8 cellular contexts compared by ENCODE assay signal in genomic region chr11:77820565-77821348, GRCh38. TPM values are rescaled to one million over a fixed set of nuclear protein-coding genes. Genes with fewer than 3 reads are reported as not detected.
DNase-seq lines count a peak whose midpoint lies in the region; ATAC-seq and TF ChIP-seq lines count a peak whose summit lies in the region.

Gene AAMDC, plus strand, starts transcription at chr11:77821144. Its CDS starts 21,353 bp downstream, at chr11:77842497.
Gene RSF1, minus strand, starts transcription at chr11:77820722. Its CDS starts 8 bp downstream, at chr11:77820714.

- peak; percentile 95 for ATAC-seq in omental fat pad (ENCODE audit: low FRiP score)

- H3K9me3 ChIP-seq in testis, result no peaks in the 10 kb centered on the region

- in situ Hi-C loops in SK-MEL-5 (cut with HindIII; ENCODE audit: low pct_unique_long_range_greater_than_20kb, low sequenced_read_pairs), result no loop called here

- H3K4me3 ChIP-seq in GM06990 (replicated peaks; ENCODE audit: low read depth, low read length), result peak within 1 kb of the TSS; percentile 99
- peak within 1 kb of the TSS; percentile 83 for H3K4me3 ChIP-seq in HFF-Myc (replicated peaks; ENCODE audit: low read depth, low read length)
- H3K4me3 ChIP-seq in testis, result peak within 1 kb of the TSS; percentile 84 to 100

- 1% methylated on average over 24 to 60 of the region's 64 CpGs for WGBS in testis, 2 donors

- H3K27ac ChIP-seq in testis, result peak within 1 kb of the TSS; percentile 94 to 98

- TF ChIP-seq POLR2A in testis (IDR thresholded peaks at IDR 0.05), result peak; percentile 64

- H3K4me1 ChIP-seq in testis, result peaks cover 18% of the 10 kb centered on the region

- no peaks in the 10 kb centered on the region for H3K27me3 ChIP-seq in GM06990 (replicated peaks; ENCODE audit: control insufficient read depth, insufficient read depth, low read length)
- H3K27me3 ChIP-seq in testis, result no peaks in the 10 kb centered on the region

- intact Hi-C loops in testis (cut with DNase I; ENCODE audit: low total_unique reads), result loop anchor here (10.0 kb wide), 1 partner anchor 174 kb away; the partner anchor contains the start of gene INTS4

- H3K36me3 ChIP-seq in GM06990 (ENCODE audit: control insufficient read depth, insufficient read depth, low read length) (no peaks in the 10 kb centered on the region), testis (ENCODE audit: low read depth, missing control alignments) (no peaks in the 10 kb centered on the region)

- DNase-seq in GM06990 (ENCODE audit: extremely low read depth, insufficient read length) (peak; percentile 97), HFF-Myc (ENCODE audit: extremely low read depth, low read depth) (peak; percentile 93), MV-4-11 (lab: John Stamatoyannopoulos, UW) (peak; percentile 97), SK-MEL-5 (ENCODE audit: low read depth, low spot score) (peak; percentile 96), glomerular endothelial cell (ENCODE audit: extremely low read depth, low read depth, low spot score) (peak; percentile 80), omental fat pad (ENCODE audit: low spot score) (peak; percentile 98), testis (peak; percentile 100)
- DNase-seq in activated naive CD4-positive, alpha-beta T cell treated with anti-CD3 and anti-CD28 coated beads, Interleukin-2, amount 50 U/mL, for 16 hours, result peak; percentile 96

- TF ChIP-seq CTCF in GM06990 (IDR thresholded peaks at IDR 0.05; ENCODE audit: insufficient read depth, low read length, poor library complexity, severe bottlenecking), result peak; percentile 90
- TF ChIP-seq CTCF in HFF-Myc (IDR thresholded peaks at IDR 0.05; ENCODE audit: low read depth, low read length, missing control alignments), result peak; percentile 65
- TF ChIP-seq CTCF in omental fat pad (IDR thresholded peaks at IDR 0.05), result no peak
- TF ChIP-seq CTCF in testis (IDR thresholded peaks at IDR 0.05), result peak; percentile 22 to 68 (median 60)

RNA-seq across cellular contexts. Expression of gene AAMDC, which starts in this region (rescaled TPM):
- total RNA-seq in SK-MEL-5 (2014; rRNA removed; shearing (Covaris generic)), result 6.5 and 7.3 TPM in 2 replicates
- polyA plus RNA-seq in SK-MEL-5 (2015; cell fraction: cytosol; rRNA removed), result 4.1 and 7.2 TPM in 2 replicates
- polyA plus RNA-seq in SK-MEL-5 (2015; cell fraction: nucleus; rRNA removed), result 1.3 and 2.4 TPM in 2 replicates
- 36.1 and 53.2 TPM in 2 replicates for total RNA-seq in glomerular endothelial cell
- 10 to 100 TPM; 10.4 to 47.6 (median 37.7) TPM for total RNA-seq in omental fat pad
- total RNA-seq in testis, result 10 to 100 TPM; 20.2 to 22.0 TPM
- 56.6 TPM for polyA plus RNA-seq in testis (ENCODE audit: insufficient read depth, low read depth, low replicate concordance)

RNA-seq across cellular contexts. Expression of gene RSF1, which starts in this region (rescaled TPM):
- total RNA-seq in SK-MEL-5 (2014; rRNA removed; shearing (Covaris generic)), result 12.1 and 12.3 TPM in 2 replicates
- 8.1 and 8.9 TPM in 2 replicates for polyA plus RNA-seq in SK-MEL-5 (2015; cell fraction: cytosol; rRNA removed)
- 5.8 and 17.7 TPM in 2 replicates for polyA plus RNA-seq in SK-MEL-5 (2015; cell fraction: nucleus; rRNA removed)
- total RNA-seq in glomerular endothelial cell, result 30.2 and 50.9 TPM in 2 replicates
- total RNA-seq in omental fat pad, result 10 to 100 TPM; 42.2 to 60.7 (median 46.6) TPM
- 100 to 1,000 TPM in 1 of 2 donors, 10 to 100 TPM in 1; 94.6 to 168 TPM for total RNA-seq in testis
- polyA plus RNA-seq in testis (ENCODE audit: insufficient read depth, low read depth, low replicate concordance), result 17.7 TPM

Comparison
In these comparisons a context has a peak if more than half of its experiments do, and no peak if none do; other contexts are left out.
1. Peak in every context shown above with its lines: DNase-seq, ATAC-seq, H3K4me3 ChIP-seq and H3K27ac ChIP-seq.
2. CTCF ChIP-seq: peak in GM06990 (single experiment), HFF-Myc (single experiment) and testis (3 of 3); none in omental fat pad (0 of 3).